ENCODE assay signal across 8 cellular contexts in the genomic region with DNA sequence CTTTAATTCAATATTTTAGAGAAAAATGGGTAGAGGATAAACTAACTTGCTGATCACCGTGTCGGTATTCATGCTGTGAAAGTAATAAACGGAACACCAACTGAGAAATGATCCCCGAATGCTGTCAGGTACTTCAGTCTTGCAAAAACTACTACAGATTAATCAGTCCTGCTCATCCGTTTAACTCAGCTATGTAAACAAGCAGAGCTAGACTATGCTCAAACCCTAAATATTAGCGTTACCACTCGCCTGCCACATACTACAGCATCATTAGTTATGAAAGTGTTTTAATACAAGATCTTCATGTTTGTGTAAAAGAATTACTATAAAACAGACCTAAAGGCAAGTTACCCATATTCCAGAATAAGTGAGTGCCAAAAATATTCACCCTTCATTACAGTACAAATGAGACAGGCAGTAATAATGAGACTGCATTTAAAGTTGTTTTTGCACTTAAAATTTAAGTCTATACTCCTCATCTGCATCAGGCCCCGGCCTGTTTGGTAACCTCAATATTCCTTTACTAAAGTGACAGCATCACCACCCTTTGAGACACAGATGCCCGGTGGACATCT. TPM values are rescaled to one million over a fixed set of nuclear protein-coding genes. Genes with fewer than 3 reads are reported as not detected.
DNase-seq lines count a peak whose midpoint lies in the region; ATAC-seq and TF ChIP-seq lines count a peak whose summit lies in the region.

No MANE protein-coding gene starts in this region.

- CTCF ChIA-PET in Caco-2 (lab: Charles Lee): interaction anchor here (0.9 to 2.0 kb wide), 11 partner anchors 10 to 163 kb away, joined by 3 to 7 read pairs (median 3); no protein-coding TSS in a partner anchor

- no peaks in the 10 kb centered on the region for H3K27me3 ChIP-seq in Caco-2 (replicated peaks; ENCODE audit: control insufficient read depth, insufficient read depth, low read length)
- no peaks in the 10 kb centered on the region for H3K27me3 ChIP-seq in endodermal cell (ENCODE audit: control insufficient read depth, insufficient read depth, low read length, poor library complexity, severe bottlenecking)

- H3K4me1 Mint-ChIP-seq in Caco-2 (ENCODE audit: low read depth, unreplicated experiment): peaks cover 27% of the 10 kb centered on the region
- peaks cover 50% of the 10 kb centered on the region for H3K4me1 Mint-ChIP-seq in endodermal cell
- H3K4me1 Mint-ChIP-seq in osteocyte (ENCODE audit: unreplicated experiment): peaks cover 54% of the 10 kb centered on the region

- H3K9me3 Mint-ChIP-seq in Caco-2 (ENCODE audit: unreplicated experiment) (no peaks in the 10 kb centered on the region), endodermal cell (peaks cover 1% of the 10 kb centered on the region), osteocyte (ENCODE audit: unreplicated experiment) (no peaks in the 10 kb centered on the region)

- intact Hi-C loops in Caco-2 (cut with micrococcal nuclease; ENCODE audit: unreplicated experiment): loop anchor here (1.0 to 2.0 kb wide), 3 partner anchors 38 to 92 kb away; no protein-coding TSS in a partner anchor

- no peak for TF ChIP-seq POLR2A in NB4 (IDR thresholded peaks at IDR 0.05; ENCODE audit: extremely low read depth, insufficient read length)

- H3K27me3 Mint-ChIP-seq in Caco-2 (ENCODE audit: insufficient read depth, unreplicated experiment): no peaks in the 10 kb centered on the region
- H3K27me3 Mint-ChIP-seq in endodermal cell (ENCODE audit: insufficient read depth): peaks cover 8% of the 10 kb centered on the region
- H3K27me3 Mint-ChIP-seq in osteocyte (ENCODE audit: unreplicated experiment): no peaks in the 10 kb centered on the region

- no peaks in the 10 kb centered on the region for H3K36me3 ChIP-seq in Caco-2 (ENCODE audit: control insufficient read depth, insufficient read depth, low read length)
- H3K36me3 ChIP-seq in endodermal cell (ENCODE audit: control insufficient read depth, insufficient read depth, low read length): no peaks in the 10 kb centered on the region

- H3K4me1 ChIP-seq in Caco-2: peaks cover 28% of the 10 kb centered on the region
- peaks cover 4% of the 10 kb centered on the region for H3K4me1 ChIP-seq in endodermal cell (ENCODE audit: control insufficient read depth, insufficient read depth, low read length)

- peak overlapping the region; percentile 90 for H3K4me3 ChIP-seq in Caco-2 (ENCODE audit: low read depth, low read length)
- peak overlapping the region; percentile 84 for H3K4me3 ChIP-seq in NB4 (ENCODE audit: low read depth, low read length)
- H3K4me3 ChIP-seq in endodermal cell (ENCODE audit: low read length): peak overlapping the region; percentile 99

- no peaks in the 10 kb centered on the region for H3K9me3 ChIP-seq in Caco-2
- no peaks in the 10 kb centered on the region for H3K9me3 ChIP-seq in endodermal cell (ENCODE audit: control insufficient read depth, low read length)

- no TSS peak for BruUV-seq in Caco-2 (replicated peaks; lab: Mats Ljungman, UMichigan)

- H3K36me3 Mint-ChIP-seq in Caco-2 (ENCODE audit: insufficient read depth, unreplicated experiment) (no peaks in the 10 kb centered on the region), endodermal cell (ENCODE audit: low read depth) (peaks cover 16% of the 10 kb centered on the region), osteocyte (ENCODE audit: unreplicated experiment) (no peaks in the 10 kb centered on the region)

- H3K27ac Mint-ChIP-seq in Caco-2 (ENCODE audit: unreplicated experiment): no peak overlapping the region
- no peak overlapping the region for H3K27ac Mint-ChIP-seq in endodermal cell
- H3K27ac Mint-ChIP-seq in osteocyte (ENCODE audit: unreplicated experiment): peak overlapping the region; percentile 97

- DNase-seq in Caco-2 (no peak), NB4 (ENCODE audit: low read depth) (no peak), endodermal cell (no peak), osteocyte (ENCODE audit: extremely low spot score, unreplicated experiment) (no peak), NCI-H2029 (lab: John Stamatoyannopoulos, UW) (no peak), GM03348 (ENCODE audit: low spot score) (no peak), GDM1 (lab: John Stamatoyannopoulos, UW) (no peak)

- no peak overlapping the region for H3K27ac ChIP-seq in endodermal cell (ENCODE audit: low read depth, low read length)

- TF ChIP-seq CTCF in Caco-2 (IDR thresholded peaks at IDR 0.05; ENCODE audit: insufficient read depth in 1 of 2, low read depth in 1 of 2, low read length in 1 of 2, severe bottlenecking in 1 of 2, unreplicated experiment in 1 of 2): no peak
- TF ChIP-seq CTCF in NB4 (IDR thresholded peaks at IDR 0.05; ENCODE audit: low read depth, low read length): no peak
- no peak for TF ChIP-seq CTCF in endodermal cell (conservative IDR thresholded peaks at IDR 0.05)
- no peak for TF ChIP-seq CTCF in osteocyte (IDR thresholded peaks at IDR 0.05)

- peak overlapping the region; percentile 61 for H3K9ac ChIP-seq in endodermal cell (ENCODE audit: extremely low read depth, low read length, poor library complexity, severe bottlenecking)

- H3K4me3 Mint-ChIP-seq in Caco-2 (ENCODE audit: unreplicated experiment): peak overlapping the region; percentile 94
- peak overlapping the region; percentile 91 for H3K4me3 Mint-ChIP-seq in endodermal cell
- peak overlapping the region; percentile 90 for H3K4me3 Mint-ChIP-seq in osteocyte (ENCODE audit: unreplicated experiment)

- POLR2A ChIA-PET in Caco-2 (lab: Charles Lee): no interaction called here

- 19 to 40% methylated on average over 6 to 7 of the region's 9 CpGs for WGBS in endodermal cell (ENCODE audit: insufficient coverage in 1 of 2, insufficient read length in 1 of 2), 2 experiments

- no peak for ATAC-seq in HG02610 (IDR thresholded peaks at IDR 0.05; ENCODE audit: unreplicated experiment)

RNA-seq across cellular contexts. Expression of gene DNMBP, which starts 1.0 kb away (rescaled TPM):
- total RNA-seq in Caco-2 (2022) (30.6 and 31.0 TPM in 2 replicates), endodermal cell (10 to 100 TPM; 45.4 to 85.4 TPM), osteocyte (16.2 and 17.5 TPM in 2 replicates)
- 18.8 TPM for polyA plus RNA-seq in endodermal cell (2013, experiment 1 of 2)
- 17.5 TPM for polyA plus RNA-seq in endodermal cell (2013, experiment 2 of 2)
